Comparison of ENCODE assay signal across 1 cellular context in genomic region chr4:8260656-8261111, GRCh38.
A peak's percentile ranks its signal among the peaks of the same experiment; 100 is the strongest.
TF ChIP-seq lines count a peak whose summit lies in the region.

No MANE protein-coding gene starts in this region.

TF ChIP-seq in IMR-90, 13 proteins besides CTCF, POLR2A, EP300 and RAD21:
- TF ChIP-seq CEBPB (IDR thresholded peaks at IDR 0.05; ENCODE audit: low read depth, low read length) (peak; percentile 62), RCOR1 (IDR thresholded peaks at IDR 0.05; ENCODE audit: insufficient replicate concordance, low read length) (peak; percentile 99), FOS (IDR thresholded peaks at IDR 0.05; ENCODE audit: low read depth, low read length) (peak; percentile 75; the same call in 1 of the 2 replicates), MXI1 (IDR thresholded peaks at IDR 0.05; ENCODE audit: borderline replicate concordance, low read depth, low read length) (no peak), BHLHE40 (IDR thresholded peaks at IDR 0.05; ENCODE audit: low read depth, low read length) (0 out of 2 replicates have a peak, but pooled peaks have one; percentile 45), SMC3 (IDR thresholded peaks at IDR 0.05; ENCODE audit: low read depth, low read length) (peak; percentile 33)
- TF ChIP-seq, protein P1, sequence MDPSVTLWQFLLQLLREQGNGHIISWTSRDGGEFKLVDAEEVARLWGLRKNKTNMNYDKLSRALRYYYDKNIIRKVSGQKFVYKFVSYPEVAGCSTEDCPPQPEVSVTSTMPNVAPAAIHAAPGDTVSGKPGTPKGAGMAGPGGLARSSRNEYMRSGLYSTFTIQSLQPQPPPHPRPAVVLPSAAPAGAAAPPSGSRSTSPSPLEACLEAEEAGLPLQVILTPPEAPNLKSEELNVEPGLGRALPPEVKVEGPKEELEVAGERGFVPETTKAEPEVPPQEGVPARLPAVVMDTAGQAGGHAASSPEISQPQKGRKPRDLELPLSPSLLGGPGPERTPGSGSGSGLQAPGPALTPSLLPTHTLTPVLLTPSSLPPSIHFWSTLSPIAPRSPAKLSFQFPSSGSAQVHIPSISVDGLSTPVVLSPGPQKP (IDR thresholded peaks at IDR 0.05; ENCODE audit: borderline replicate concordance, low read depth, low read length) = no peak
